In genomic region chr1:180789460-180789859, GRCh38 we compare ENCODE assay signal across 20 cellular contexts.
"Had no signal": no experiment of that assay in that cellular context is flagged by ENCODE, and none has a peak within 500 bp of the region (broad histone marks: within the 10 kb centered on the region; RNA-seq: fewer than 3 reads in every experiment).

No MANE protein-coding gene starts in this region.

- H3K27ac ChIP-seq: HL-60, SJSA1, SK-N-MC had no signal

- H3K4me3 ChIP-seq: SJSA1, SK-N-MC had no signal

- H3K36me3 ChIP-seq: SJSA1 had no signal

- H3K9me3 ChIP-seq: SJSA1 had no signal

- DNase-seq: Karpas-422, KG1, MM.1S, NCI-H1092 treated with DMSO at 0.1 percent for 48 hours, NCI-H1436, NCI-H187, NCI-H2029 treated with DMSO at 0.1 percent for 48 hours, NCI-H2171 treated with DMSO at 0.1 percent for 48 hours, NCI-H345, NCI-H446 treated with DMSO at 0.1 percent for 48 hours, NCI-H510A treated with DMSO at 0.1 percent for 48 hours, NCI-H526, Right ventricle myocardium superior, RPMI8226, SIG-M5 had no signal

- FAIRE-seq: HTR-8/SVneo, RCC 7860 had no signal
